7 cellular contexts compared by ENCODE assay signal in genomic region chr2:87452861-87453260, GRCh38.
DNase-seq lines count a peak whose midpoint lies in the region; ATAC-seq, FAIRE-seq and TF ChIP-seq lines count a peak whose summit lies in the region.
"Not testable (repeated sequence)": the region's sequence is repeated elsewhere in the genome, so short reads cannot be mapped to it uniquely, and the experiment has no call there.

No MANE protein-coding gene starts in this region.

- H3K9me3 Mint-ChIP-seq in Calu3 (ENCODE audit: low read depth, unreplicated experiment); MCF 10A (ENCODE audit: unreplicated experiment): not testable (repeated sequence)

- intact Hi-C loops in Calu3 (cut with micrococcal nuclease; ENCODE audit: unreplicated experiment); MCF 10A (cut with micrococcal nuclease): not testable (repeated sequence)

- H3K27me3 Mint-ChIP-seq in Calu3 (ENCODE audit: unreplicated experiment); MCF 10A (ENCODE audit: insufficient read depth, unreplicated experiment): not testable (repeated sequence)

- H3K27ac ChIP-seq in keratinocyte (ENCODE audit: control insufficient read depth, insufficient read depth, low read length) = not testable (repeated sequence)
- H3K27ac ChIP-seq in osteoblast (ENCODE audit: low read depth, low read length) = peak overlapping the region; percentile 70

- dilution Hi-C loops in keratinocyte (cut with MboI; ENCODE audit: extremely low pct_ligation_motif_present, low sequenced_read_pairs) = not testable (repeated sequence)

- POLR2A ChIA-PET in MCF 10A (lab: Yijun Ruan, JAX) = not testable (repeated sequence)

- H3K4me1 Mint-ChIP-seq in Calu3 (ENCODE audit: low read depth, unreplicated experiment) = peaks cover 11% of the 10 kb centered on the region
- H3K4me1 Mint-ChIP-seq in MCF 10A (ENCODE audit: insufficient read depth, unreplicated experiment) = peaks cover 10% of the 10 kb centered on the region

- not testable (repeated sequence) for BruUV-seq in Calu3 (replicated peaks; lab: Mats Ljungman, UMichigan); MCF 10A (replicated peaks; lab: Mats Ljungman, UMichigan)

- H3K36me3 ChIP-seq in keratinocyte (ENCODE audit: control insufficient read depth in 2 of 2, extremely low read depth in 1 of 2, insufficient read depth in 2 of 2, low read length in 2 of 2); osteoblast (ENCODE audit: insufficient read depth, low read length): not testable (repeated sequence)

- H4K20me1 ChIP-seq in keratinocyte (ENCODE audit: control insufficient read depth, extremely low read depth, insufficient read depth, low read length); osteoblast (ENCODE audit: insufficient read depth, low read length): not testable (repeated sequence)

- H3K9ac ChIP-seq in keratinocyte (ENCODE audit: control insufficient read depth, extremely low read depth, insufficient read depth, low read length) = not testable (repeated sequence)

- H3K4me3 ChIP-seq in keratinocyte (ENCODE audit: control insufficient read depth in 2 of 3, extremely low read depth in 1 of 3, insufficient read depth in 2 of 3, low read depth in 1 of 3, low read length in 3 of 3); osteoblast (ENCODE audit: insufficient read depth, low read length): not testable (repeated sequence)

- H3K4me3 Mint-ChIP-seq in Calu3 (ENCODE audit: low read depth, unreplicated experiment); MCF 10A (ENCODE audit: unreplicated experiment): not testable (repeated sequence)

- not testable (repeated sequence) for H3K9me1 ChIP-seq in keratinocyte (ENCODE audit: control insufficient read depth, extremely low read depth, insufficient read depth, low read length)

- H3K79me2 ChIP-seq in keratinocyte (ENCODE audit: control insufficient read depth, insufficient read depth, low read length) = peaks cover 13% of the 10 kb centered on the region
- not testable (repeated sequence) for H3K79me2 ChIP-seq in osteoblast (ENCODE audit: insufficient read depth, low read length)

- H2AFZ ChIP-seq in keratinocyte (ENCODE audit: control insufficient read depth, low read length); osteoblast (ENCODE audit: low read length): not testable (repeated sequence)

- H3K9me3 ChIP-seq in keratinocyte (ENCODE audit: control insufficient read depth, low read depth, low read length); osteoblast (ENCODE audit: low read depth, low read length): not testable (repeated sequence)

- CTCF ChIA-PET in Calu3 (lab: Charles Lee); MCF 10A (lab: Yijun Ruan, JAX): not testable (repeated sequence)

- DNase-seq in Calu3 (peak; percentile 12), HuH-7.5 (ENCODE audit: low spot score) (peak; percentile 5), MCF 10A (ENCODE audit: unreplicated experiment) (peak; percentile 72), fibroblast of peridontal ligament (ENCODE audit: extremely low read depth) (peak; percentile 81)
- not testable (repeated sequence) for DNase-seq in keratinocyte (ENCODE audit: low read depth, low spot score); osteoblast (ENCODE audit: insufficient read length, low spot score, missing footprints)

- not testable (repeated sequence) for H3K36me3 Mint-ChIP-seq in Calu3 (ENCODE audit: insufficient read depth, unreplicated experiment); MCF 10A (ENCODE audit: insufficient read depth, unreplicated experiment)

- not testable (repeated sequence) for H3K27ac Mint-ChIP-seq in Calu3 (ENCODE audit: unreplicated experiment)
- peak overlapping the region; percentile 21 for H3K27ac Mint-ChIP-seq in MCF 10A (ENCODE audit: low read depth, unreplicated experiment)

- FAIRE-seq in keratinocyte (lab: Jason Lieb, UNC) = peak; percentile 83

- H3K4me2 ChIP-seq in keratinocyte (ENCODE audit: control insufficient read depth, extremely low read depth, insufficient read depth, low read depth, low read length) = peak overlapping the region; percentile 45
- not testable (repeated sequence) for H3K4me2 ChIP-seq in osteoblast (ENCODE audit: insufficient read depth, low read length)

- H3K27me3 ChIP-seq in keratinocyte (ENCODE audit: control insufficient read depth, extremely low read depth, insufficient read depth, low read length); osteoblast (ENCODE audit: insufficient read depth, low read length): not testable (repeated sequence)

- not testable (repeated sequence) for TF ChIP-seq CTCF in Calu3 (IDR thresholded peaks at IDR 0.05; ENCODE audit: unreplicated experiment); MCF 10A (IDR thresholded peaks at IDR 0.05; ENCODE audit: unreplicated experiment); keratinocyte (optimal IDR thresholded peaks at IDR 0.05 in 1 of 3, IDR thresholded peaks at IDR 0.05 in 1 of 3, conservative IDR thresholded peaks at IDR 0.05 in 1 of 3; ENCODE audit: extremely low read depth in 1 of 3, insufficient read depth in 2 of 3, low read length in 3 of 3); osteoblast (IDR thresholded peaks at IDR 0.05; ENCODE audit: extremely low read depth, low read depth, low read length)

- ATAC-seq in SK-N-SH treated with all-trans-retinoic acid at 6 μM for 48 hours = peak; percentile 51

- H3K4me1 ChIP-seq in keratinocyte (ENCODE audit: control insufficient read depth, extremely low read depth, insufficient read depth, low read length) (peaks cover 15% of the 10 kb centered on the region), osteoblast (ENCODE audit: insufficient read depth, low read length) (peaks cover 22% of the 10 kb centered on the region)
